ENCODE assay signal across 17 cellular contexts in the genomic region with DNA sequence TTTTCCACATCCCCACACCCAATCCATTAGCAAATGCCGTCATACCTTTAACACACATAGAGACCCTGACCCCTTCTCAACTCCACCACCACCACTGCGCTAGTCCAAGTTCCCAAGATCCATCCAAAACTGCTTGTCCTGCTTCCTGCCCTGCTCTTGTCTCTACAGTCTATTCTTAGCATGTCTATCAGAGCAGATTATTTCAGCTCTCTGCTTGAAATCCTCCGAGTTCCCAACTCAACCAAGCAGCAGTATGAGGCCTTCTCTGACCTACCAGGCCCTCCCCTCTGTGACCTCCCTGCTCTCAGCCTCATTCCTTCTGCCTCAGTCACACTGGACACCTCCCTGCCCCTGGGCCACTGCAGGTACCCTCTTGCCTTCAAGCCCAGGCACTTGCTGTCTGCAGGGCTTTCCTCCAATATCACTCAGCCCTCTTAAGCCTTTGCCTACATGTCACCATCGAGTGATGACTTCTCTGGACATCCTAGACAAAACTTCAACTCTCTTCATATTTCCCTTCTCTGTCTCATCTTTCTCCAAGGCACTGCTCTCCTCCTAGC.
DNase-seq lines count a peak whose midpoint lies in the region; ATAC-seq and TF ChIP-seq lines count a peak whose summit lies in the region.
"Had no signal": no experiment of that assay in that cellular context is flagged by ENCODE, and none has a peak within 500 bp of the region (broad histone marks: within the 10 kb centered on the region; RNA-seq: fewer than 3 reads in every experiment).

No MANE protein-coding gene starts in this region.

- H2BK12ac ChIP-seq in trophoblast cell (ENCODE audit: low read length), result peak overlapping the region; percentile 48

- H3K36me3 ChIP-seq in left ventricle myocardium inferior, result no peaks in the 10 kb centered on the region
- no peaks in the 10 kb centered on the region for H3K36me3 ChIP-seq in trophoblast cell (ENCODE audit: control insufficient read depth in 1 of 2, insufficient read depth in 2 of 2, low read length in 2 of 2)

- H3K79me2 ChIP-seq in trophoblast cell (ENCODE audit: control insufficient read depth, insufficient read depth, low read length, poor library complexity), result no peaks in the 10 kb centered on the region

- peak overlapping the region; percentile 30 for H4K8ac ChIP-seq in trophoblast cell (ENCODE audit: low read depth, low read length)

- H3K4me3 ChIP-seq in left ventricle myocardium inferior, result no peak overlapping the region
- no peak overlapping the region for H3K4me3 ChIP-seq in trophoblast cell (ENCODE audit: low read depth, low read length)

- intact Hi-C loops in left ventricle myocardium inferior (cut with micrococcal nuclease), result no loop called here

- H3K9me3 ChIP-seq in left ventricle myocardium inferior (replicated peaks), result no peaks in the 10 kb centered on the region
- H3K9me3 ChIP-seq in trophoblast cell (ENCODE audit: insufficient read depth, low read depth, low read length), result peaks cover 2% of the 10 kb centered on the region

- H2AFZ ChIP-seq in trophoblast cell (ENCODE audit: insufficient read depth, low read length, poor library complexity), result no peak overlapping the region

- peaks cover 28% of the 10 kb centered on the region for H3K4me1 ChIP-seq in left ventricle myocardium inferior
- H3K4me1 ChIP-seq in trophoblast cell (ENCODE audit: control insufficient read depth in 1 of 2, insufficient read depth in 2 of 2, low read length in 2 of 2), result peaks cover 6 to 8% of the 10 kb centered on the region in 2 experiments

- H2AK5ac ChIP-seq in trophoblast cell (ENCODE audit: low read length), result no peak overlapping the region

- H3K23ac ChIP-seq in trophoblast cell (ENCODE audit: low read length), result no peak overlapping the region

- DNase-seq in activated effector memory CD4-positive, alpha-beta T cell treated with anti-CD3 and anti-CD28 coated beads, Interleukin-2, amount 50 U/mL, for 16 hours, result peak; percentile 24
- DNase-seq in activated effector memory CD4-positive, alpha-beta T cell treated with Interleukin-2 at 50 U/mL for 16 hours, result no peak
- DNase-seq in ecto neural progenitor cell (ENCODE audit: low spot score), result peak; percentile 40
- DNase-seq in left ventricle myocardium inferior, result no peak
- peak; percentile 56 to 67 for DNase-seq in trophoblast cell
- no peak for DNase-seq in EL
- DNase-seq: CD8-positive, alpha-beta T cell; COR-L47; DMS153; DND-41; GOT3; HCEC 1CT; HFFc6 had no signal

- peak overlapping the region; percentile 55 for H2BK120ac ChIP-seq in trophoblast cell (ENCODE audit: insufficient read depth, low read length, poor library complexity)

- no peak overlapping the region for H4K12ac ChIP-seq in trophoblast cell (ENCODE audit: low read depth, low read length)

- peaks cover 21% of the 10 kb centered on the region for H3K79me1 ChIP-seq in trophoblast cell (ENCODE audit: low read length)

- H3K27me3 ChIP-seq in left ventricle myocardium inferior (ENCODE audit: low read depth), result peaks cover 5% of the 10 kb centered on the region
- no peaks in the 10 kb centered on the region for H3K27me3 ChIP-seq in trophoblast cell (ENCODE audit: insufficient read depth, low read length)

- ATAC-seq in GM21360 (IDR thresholded peaks at IDR 0.05; ENCODE audit: unreplicated experiment) (no peak), GM18519 (IDR thresholded peaks at IDR 0.05; ENCODE audit: low FRiP score, unreplicated experiment) (no peak)
- ATAC-seq: CD8-positive, alpha-beta T cell; HepG2 had no signal

- no peak overlapping the region for H3K9ac ChIP-seq in trophoblast cell (ENCODE audit: low read length)

- H3K27ac ChIP-seq in left ventricle myocardium inferior (replicated peaks) (peak overlapping the region; percentile 65), trophoblast cell (ENCODE audit: low read depth, low read length) (peak overlapping the region; percentile 70)
- H3K27ac ChIP-seq: 22Rv1 had no signal

- H4K91ac ChIP-seq in trophoblast cell (ENCODE audit: low read depth, low read length), result peak overlapping the region; percentile 86

- H3K4me2 ChIP-seq in trophoblast cell (ENCODE audit: low read length), result no peak overlapping the region

- no peak for TF ChIP-seq CTCF in left ventricle myocardium inferior (IDR thresholded peaks at IDR 0.05; ENCODE audit: borderline replicate concordance)

- H3K14ac ChIP-seq in trophoblast cell (ENCODE audit: low read length), result peak overlapping the region; percentile 55

- peak overlapping the region; percentile 71 for H2BK5ac ChIP-seq in trophoblast cell (ENCODE audit: low read depth, low read length, poor library complexity)

- peak overlapping the region; percentile 39 for H3K18ac ChIP-seq in trophoblast cell (ENCODE audit: low read length)

- no CpG with 5 or more reads among the region's 4 CpGs for WGBS in trophoblast cell (ENCODE audit: extremely low coverage, insufficient coverage, insufficient read length)

- peak overlapping the region; percentile 30 for H3K4ac ChIP-seq in trophoblast cell (ENCODE audit: low read depth, low read length)

Comparison
In these comparisons a context has a peak if more than half of its experiments do, and no peak if none do; other contexts are left out.
1. DNase-seq: peak in activated effector memory CD4-positive, alpha-beta T cell treated with anti-CD3 and anti-CD28 coated beads, Interleukin-2, amount 50 U/mL, for 16 hours (single experiment), ecto neural progenitor cell (single experiment) and trophoblast cell (2 of 2); none in activated effector memory CD4-positive, alpha-beta T cell treated with Interleukin-2 at 50 U/mL for 16 hours (single experiment), left ventricle myocardium inferior (single experiment) and EL (single experiment).